Comparison of ENCODE assay signal across 22 cellular contexts in the genomic region with DNA sequence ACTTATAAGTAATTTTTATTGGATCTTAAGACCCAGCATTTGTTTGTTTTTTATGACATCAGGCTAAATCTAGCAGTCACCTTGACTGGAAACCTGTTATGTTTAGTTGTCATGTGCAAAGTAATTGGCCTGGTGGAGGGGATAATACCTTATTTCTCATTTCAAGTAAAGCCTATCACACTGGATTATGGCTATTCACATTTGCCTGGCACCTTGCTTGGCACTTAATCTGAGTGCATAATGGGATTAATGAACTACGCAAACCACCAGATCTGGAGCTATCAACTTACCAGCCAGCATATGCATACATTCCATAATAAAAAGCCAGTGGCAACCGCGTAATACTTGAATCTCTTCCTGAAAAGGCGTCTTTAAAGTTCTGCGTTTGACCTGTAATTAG. TPM values are rescaled to one million over a fixed set of nuclear protein-coding genes. Genes with fewer than 3 reads are reported as not detected.
DNase-seq lines count a peak whose midpoint lies in the region; ATAC-seq, FAIRE-seq and TF ChIP-seq lines count a peak whose summit lies in the region.
"Had no signal": no experiment of that assay in that cellular context is flagged by ENCODE, and none has a peak within 500 bp of the region (broad histone marks: within the 10 kb centered on the region; RNA-seq: fewer than 3 reads in every experiment).

No MANE protein-coding gene starts in this region.

- POLR2A ChIA-PET in HepG2 (lab: Yijun Ruan, JAX), result no interaction called here

- peaks cover 52% of the 10 kb centered on the region for H3K4me1 Mint-ChIP-seq in HFFc6 (ENCODE audit: low read depth)
- H3K4me1 Mint-ChIP-seq: CD4-positive, CD25-positive, alpha-beta regulatory T cell; CD8-positive, alpha-beta memory T cell had no signal

- H3K9me3 ChIP-seq in HepG2 (ENCODE audit: low read length) (no peaks in the 10 kb centered on the region), right lobe of liver (no peaks in the 10 kb centered on the region), psoas muscle (no peaks in the 10 kb centered on the region)
- H3K9me3 ChIP-seq: BE2C had no signal

- H3K4me1 ChIP-seq in HepG2 (ENCODE audit: insufficient read depth, low read length) (no peaks in the 10 kb centered on the region), right lobe of liver (no peaks in the 10 kb centered on the region), psoas muscle (no peaks in the 10 kb centered on the region)
- H3K4me1 ChIP-seq: BE2C had no signal

- intact Hi-C loops in HepG2 (cut with micrococcal nuclease; ENCODE audit: unreplicated experiment) (no loop called here), right lobe of liver (cut with DNase I) (no loop called here), psoas muscle (cut with DNase I) (no loop called here)

- ATAC-seq in HepG2 (no peak), right lobe of liver (no peak), HG03442 (IDR thresholded peaks at IDR 0.05; ENCODE audit: unreplicated experiment) (no peak), psoas muscle (no peak), GM18870 (IDR thresholded peaks at IDR 0.05; ENCODE audit: unreplicated experiment) (no peak)
- ATAC-seq: GM12878, GM23338 had no signal

- no peak overlapping the region for H3K4me3 Mint-ChIP-seq in HFFc6
- H3K4me3 Mint-ChIP-seq: CD4-positive, CD25-positive, alpha-beta regulatory T cell; CD8-positive, alpha-beta memory T cell; GM23338 had no signal

- H3K9me3 Mint-ChIP-seq in HFFc6, result no peaks in the 10 kb centered on the region
- H3K9me3 Mint-ChIP-seq: GM23338 had no signal

- H3K4me3 ChIP-seq in HepG2 (replicated peaks in 1 of 3; ENCODE audit: insufficient read depth in 1 of 3, low read depth in 2 of 3, low read length in 3 of 3), result no peak overlapping the region
- no peak overlapping the region for H3K4me3 ChIP-seq in right lobe of liver
- H3K4me3 ChIP-seq in psoas muscle, result no peak overlapping the region
- H3K4me3 ChIP-seq: GM12878, GM23338 had no signal

- no peaks in the 10 kb centered on the region for H3K27me3 Mint-ChIP-seq in HFFc6 (ENCODE audit: insufficient read depth)
- H3K27me3 Mint-ChIP-seq: CD4-positive, CD25-positive, alpha-beta regulatory T cell; CD8-positive, alpha-beta memory T cell had no signal

- no peak for DNase-seq in HepG2 (ENCODE audit: low spot score)
- DNase-seq in right lobe of liver, result no peak
- no peak for DNase-seq in HFFc6
- peak; percentile 84 for DNase-seq in NCI-H82 (lab: John Stamatoyannopoulos, UW)
- no peak for DNase-seq in psoas muscle
- DNase-seq: 8988T; ACHN; BE2C; C1 segment of cervical spinal cord; CD4-positive, CD25-positive, alpha-beta regulatory T cell; CD8-positive, alpha-beta memory T cell; COR-L47; DND-41; EL; HCEC 1CT; KG1 had no signal

- H3K79me2 ChIP-seq in HepG2 (ENCODE audit: insufficient read depth, low read length), result peaks cover 2% of the 10 kb centered on the region

- peaks cover 3% of the 10 kb centered on the region for H4K20me1 ChIP-seq in HepG2 (ENCODE audit: insufficient read depth, low read length)

- peaks cover 51% of the 10 kb centered on the region for H3K36me3 Mint-ChIP-seq in HFFc6 (ENCODE audit: low read depth)
- H3K36me3 Mint-ChIP-seq: CD4-positive, CD25-positive, alpha-beta regulatory T cell; CD8-positive, alpha-beta memory T cell had no signal

- no peaks in the 10 kb centered on the region for H3K27me3 ChIP-seq in HepG2 (ENCODE audit: control insufficient read depth in 1 of 2, insufficient read depth in 2 of 2, low read length in 2 of 2)
- H3K27me3 ChIP-seq in right lobe of liver, result no peaks in the 10 kb centered on the region
- H3K27me3 ChIP-seq in psoas muscle (ENCODE audit: insufficient read depth in 3 of 3, low read length in 2 of 3), result no peaks in the 10 kb centered on the region
- H3K27me3 ChIP-seq: BE2C had no signal

- TF ChIP-seq EP300 in HepG2 (IDR thresholded peaks at IDR 0.05; ENCODE audit: low read depth in 2 of 2, low read length in 2 of 2), result no peak
- no peak for TF ChIP-seq EP300 in HepG2 (CRISPR knock-in tag; IDR thresholded peaks at IDR 0.05; ENCODE audit: borderline replicate concordance)

- FAIRE-seq in HepG2 (lab: Jason Lieb, UNC), result no peak
- FAIRE-seq: GM12878, H54, HTR-8/SVneo had no signal

- TF ChIP-seq POLR2A in HepG2 (IDR thresholded peaks at IDR 0.05; ENCODE audit: insufficient read depth in 1 of 2, low read depth in 2 of 2, low read length in 2 of 2) (no peak), right lobe of liver (IDR thresholded peaks at IDR 0.05) (no peak)

- TF ChIP-seq CTCF in HepG2 (CRISPR knock-in tag; IDR thresholded peaks at IDR 0.05), result no peak
- TF ChIP-seq CTCF in right lobe of liver (IDR thresholded peaks at IDR 0.05), result no peak
- no peak for TF ChIP-seq CTCF in HFFc6 (IDR thresholded peaks at IDR 0.05)
- TF ChIP-seq CTCF in psoas muscle (IDR thresholded peaks at IDR 0.05), result no peak

- CTCF ChIA-PET in HepG2 (lab: Yijun Ruan, JAX; ENCODE audit: low intra/inter-chr PET ratio, low total read pairs), result no interaction called here

- H3K36me3 ChIP-seq in HepG2 (replicated peaks in 1 of 2; ENCODE audit: control insufficient read depth in 1 of 2, insufficient read depth in 2 of 2, low read length in 2 of 2) (peaks cover 12 to 82% of the 10 kb centered on the region in 2 experiments), right lobe of liver (no peaks in the 10 kb centered on the region), psoas muscle (ENCODE audit: insufficient read depth in 1 of 2, low read depth in 1 of 2) (no peaks in the 10 kb centered on the region)
- H3K36me3 ChIP-seq: BE2C had no signal

- H3K27ac ChIP-seq in HepG2 (ENCODE audit: extremely low read length, insufficient read depth, low read length) (no peak overlapping the region), right lobe of liver (no peak overlapping the region), psoas muscle (no peak overlapping the region)

- no peak overlapping the region for H3K4me2 ChIP-seq in HepG2 (ENCODE audit: low read depth, low read length)
- H3K4me2 ChIP-seq: GM23338 had no signal

- BruUV-seq in HepG2 (replicated peaks; lab: Mats Ljungman, UMichigan), result no TSS peak

- no peak overlapping the region for H3K9ac ChIP-seq in HepG2 (ENCODE audit: insufficient read depth, low read depth, low read length)

- peak overlapping the region; percentile 31; the same call in 1 of the 2 replicates for H3K27ac Mint-ChIP-seq in HFFc6
- H3K27ac Mint-ChIP-seq: CD4-positive, CD25-positive, alpha-beta regulatory T cell; CD8-positive, alpha-beta memory T cell; GM23338 had no signal

- in situ Hi-C loops in HepG2 (cut with HindIII; ENCODE audit: extremely low pct_ligation_motif_present, low pct_unique_long_range_greater_than_20kb), result no loop called here

- WGBS in HepG2 (ENCODE audit: low lambda C conversion rate), result 79% methylated on average over 5 of the region's 5 CpGs
- WGBS in right lobe of liver (ENCODE audit: insufficient coverage, low coverage, low lambda C conversion rate, missing lambda C conversion rate), result 70% methylated on average over 5 of the region's 5 CpGs
- 78 to 80% (median 79%) methylated on average over 5 of the region's 5 CpGs for WGBS in psoas muscle, 3 donors

- no peak overlapping the region for H2AFZ ChIP-seq in HepG2 (ENCODE audit: low read length)
- H2AFZ ChIP-seq: GM23338 had no signal

- TF ChIP-seq RAD21 in HepG2 (CRISPR knock-in tag; IDR thresholded peaks at IDR 0.05), result no peak

TF ChIP-seq in HepG2, 621 proteins besides CTCF, POLR2A, EP300 and RAD21 (continues in another document):
- TF ChIP-seq KDM4B (CRISPR knock-in tag; IDR thresholded peaks at IDR 0.05) (no peak), ZNF563 (CRISPR knock-in tag; IDR thresholded peaks at IDR 0.05) (no peak), SCMH1 (CRISPR knock-in tag; IDR thresholded peaks at IDR 0.05; ENCODE audit: borderline replicate concordance) (no peak), RBM22 (optimal IDR thresholded peaks at IDR 0.05; ENCODE audit: low read length) (peak; percentile 55), SOX6 (IDR thresholded peaks at IDR 0.05) (no peak), SOX6 (CRISPR knock-in tag; IDR thresholded peaks at IDR 0.05) (no peak), NR2F1 (CRISPR knock-in tag; IDR thresholded peaks at IDR 0.05) (no peak)
- TF ChIP-seq, protein P1, sequence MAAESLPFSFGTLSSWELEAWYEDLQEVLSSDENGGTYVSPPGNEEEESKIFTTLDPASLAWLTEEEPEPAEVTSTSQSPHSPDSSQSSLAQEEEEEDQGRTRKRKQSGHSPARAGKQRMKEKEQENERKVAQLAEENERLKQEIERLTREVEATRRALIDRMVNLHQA (CRISPR knock-in tag; IDR thresholded peaks at IDR 0.05), result no peak

RNA-seq across cellular contexts. Expression of a gene that starts 23.2 kb away (rescaled TPM):
- 11.9 and 15.7 TPM in 2 replicates for total RNA-seq in HepG2 (2016; rRNA removed; fragmentation: Illumina TruSeq; extraction: Trizol)
- 1.5 and 2.6 TPM in 2 replicates for total RNA-seq in HepG2 (2016; cell fraction: cytosol; rRNA removed; fragmentation: Illumina TruSeq; extraction: Trizol; ENCODE audit: low read depth)
- total RNA-seq in HepG2 (2016; cell fraction: insoluble cytoplasmic fraction; rRNA removed; fragmentation: Illumina TruSeq; extraction: Trizol), result 13.1 and 14.5 TPM in 2 replicates
- 4.0 and 5.0 TPM in 2 replicates for total RNA-seq in HepG2 (2016; cell fraction: membrane; rRNA removed; fragmentation: Illumina TruSeq; extraction: Trizol)
- 21.1 and 22.8 TPM in 2 replicates for total RNA-seq in HepG2 (2016; cell fraction: nucleus; rRNA removed; fragmentation: Illumina TruSeq; extraction: Trizol)
- polyA plus RNA-seq in HepG2 (2011; rRNA removed), result 15.9 and 17.5 TPM in 2 replicates
- 5.6 and 9.4 TPM in 2 replicates for polyA plus RNA-seq in HepG2 (2011; cell fraction: cytosol; rRNA removed)
- 9.2 and 14.7 TPM in 2 replicates for polyA plus RNA-seq in HepG2 (2011; cell fraction: nucleus; rRNA removed)
- polyA plus RNA-seq in HepG2 (2012), result 20.4 and 31.0 TPM in 2 replicates
- polyA plus RNA-seq in HepG2 (2016; cell fraction: cytosol; fragmentation: Illumina TruSeq; extraction: Trizol; ENCODE audit: low read depth), result 0.35 and 0.42 TPM in 2 replicates
- 5.6 and 6.9 TPM in 2 replicates for polyA plus RNA-seq in HepG2 (2016; cell fraction: insoluble cytoplasmic fraction; fragmentation: Illumina TruSeq; extraction: Trizol; ENCODE audit: low read depth)
- 0.86 and 0.94 TPM in 2 replicates for polyA plus RNA-seq in HepG2 (2016; cell fraction: membrane; fragmentation: Illumina TruSeq; extraction: Trizol; ENCODE audit: low read depth)
- 16.0 and 16.6 TPM in 2 replicates for polyA plus RNA-seq in HepG2 (2016; cell fraction: nucleus; fragmentation: Illumina TruSeq; extraction: Trizol; ENCODE audit: insufficient read depth, low read depth)
- polyA minus RNA-seq in HepG2 (2011; rRNA and poly(A)+ RNA removed; ENCODE audit: low replicate concordance), result 95.4 and 149 TPM in 2 replicates
- 28.0 and 41.2 TPM in 2 replicates for polyA minus RNA-seq in HepG2 (2011; cell fraction: cytosol; rRNA and poly(A)+ RNA removed)
- polyA minus RNA-seq in HepG2 (2011; cell fraction: nucleus; rRNA and poly(A)+ RNA removed), result 82.7 and 97.5 TPM in 2 replicates
- total RNA-seq in right lobe of liver, result 1 to 10 TPM in 2 of 6 experiments, under 1 TPM in 3, not detected in 1; 0.02 to 1.8 (median 0.35) TPM
- 10 to 100 TPM; 12.0 to 66.1 (median 54.1) TPM for total RNA-seq in HFFc6 (2021; fragmentation: NEBNext Ultra II Directional; extraction: Animal tissue kit (Norgen Biotek cat#: 25700))
- under 1 TPM in 3 of 4 donors, not detected in 1; 0.14 to 0.52 (median 0.26) TPM for total RNA-seq in psoas muscle
- under 1 TPM; 0.04 to 0.12 (median 0.08) TPM for polyA plus RNA-seq in psoas muscle
- polyA plus RNA-seq: CD8-positive, alpha-beta memory T cell had no signal
